8 cellular contexts compared by ENCODE assay signal in genomic region chr1:112956503-112957132, GRCh38. TPM values are rescaled to one million over a fixed set of nuclear protein-coding genes. Genes with fewer than 3 reads are reported as not detected.
DNase-seq lines count a peak whose midpoint lies in the region; ATAC-seq and TF ChIP-seq lines count a peak whose summit lies in the region.

No MANE protein-coding gene starts in this region.

- H3K4me3 Mint-ChIP-seq in IgD-negative memory B cell: peak overlapping the region; percentile 66 to 100 (median 94)

- TF ChIP-seq EP300 in gastroesophageal sphincter (IDR thresholded peaks at IDR 0.05): no peak

- no peak overlapping the region for H3K4ac ChIP-seq in trophoblast cell (ENCODE audit: low read depth, low read length)

- H2BK120ac ChIP-seq in trophoblast cell (ENCODE audit: insufficient read depth, low read length, poor library complexity): no peak overlapping the region

- peak overlapping the region; percentile 93 for H3K4me3 ChIP-seq in AG09309 (ENCODE audit: control insufficient read depth, low read depth, low read length)
- peak overlapping the region; percentile 62 to 70 for H3K4me3 ChIP-seq in gastroesophageal sphincter
- H3K4me3 ChIP-seq in trophoblast cell (ENCODE audit: low read depth, low read length): peak overlapping the region; percentile 89
- peak overlapping the region; percentile 66 to 93 for H3K4me3 ChIP-seq in vagina

- H3K27me3 Mint-ChIP-seq in IgD-negative memory B cell: no peaks in the 10 kb centered on the region

- peak overlapping the region; percentile 32 to 97 (median 94) for H3K27ac Mint-ChIP-seq in IgD-negative memory B cell

- H3K4me1 ChIP-seq in gastroesophageal sphincter: peaks cover 0 to 66% (median 10%) of the 10 kb centered on the region in 3 donors
- H3K4me1 ChIP-seq in trophoblast cell (ENCODE audit: control insufficient read depth in 1 of 2, insufficient read depth in 2 of 2, low read length in 2 of 2): peaks cover 0 to 10% of the 10 kb centered on the region in 2 experiments
- H3K4me1 ChIP-seq in vagina: peaks cover 57% of the 10 kb centered on the region

- H3K4me1 Mint-ChIP-seq in IgD-negative memory B cell: peaks cover 28 to 38% (median 36%) of the 10 kb centered on the region in 3 donors

- H2AFZ ChIP-seq in trophoblast cell (ENCODE audit: insufficient read depth, low read length, poor library complexity): peak overlapping the region; percentile 27

- peak overlapping the region; percentile 50 for H4K8ac ChIP-seq in trophoblast cell (ENCODE audit: low read depth, low read length)

- intact Hi-C loops in vagina (cut with DNase I): loop anchor here (10.0 kb wide), 1 partner anchor 72 kb away; no protein-coding TSS in a partner anchor

- ATAC-seq in GM19467 (IDR thresholded peaks at IDR 0.05; ENCODE audit: unreplicated experiment) (peak; percentile 11), gastroesophageal sphincter (peak; percentile 10)

- H3K36me3 ChIP-seq in gastroesophageal sphincter (peaks cover 0 to 8% of the 10 kb centered on the region in 2 donors), trophoblast cell (ENCODE audit: control insufficient read depth in 1 of 2, insufficient read depth in 2 of 2, low read length in 2 of 2) (no peaks in the 10 kb centered on the region), vagina (no peaks in the 10 kb centered on the region)

- H3K9ac ChIP-seq in trophoblast cell (ENCODE audit: low read length): peak overlapping the region; percentile 90

- H2AK5ac ChIP-seq in trophoblast cell (ENCODE audit: low read length): no peak overlapping the region

- H3K27me3 ChIP-seq in gastroesophageal sphincter (no peaks in the 10 kb centered on the region), trophoblast cell (ENCODE audit: insufficient read depth, low read length) (no peaks in the 10 kb centered on the region), vagina (no peaks in the 10 kb centered on the region)

- peaks cover 10% of the 10 kb centered on the region for H3K79me1 ChIP-seq in trophoblast cell (ENCODE audit: low read length)

- TF ChIP-seq CTCF in AG09309 (IDR thresholded peaks at IDR 0.05; ENCODE audit: control insufficient read depth, insufficient read depth, low read depth, low read length, missing control alignments): no peak
- no peak for TF ChIP-seq CTCF in gastroesophageal sphincter (IDR thresholded peaks at IDR 0.05)
- TF ChIP-seq CTCF in vagina (IDR thresholded peaks at IDR 0.05): no peak

- peak overlapping the region; percentile 3 for H3K14ac ChIP-seq in trophoblast cell (ENCODE audit: low read length)

- 1 to 2% methylated on average over 9 to 11 of the region's 41 CpGs for WGBS in gastroesophageal sphincter (ENCODE audit: low coverage in 1 of 2), 2 donors
- WGBS in trophoblast cell (ENCODE audit: extremely low coverage, insufficient coverage, insufficient read length): no CpG with 5 or more reads among the region's 41 CpGs

- TF ChIP-seq POLR2A in gastroesophageal sphincter (IDR thresholded peaks at IDR 0.05) (no peak), vagina (IDR thresholded peaks at IDR 0.05) (no peak)

- peak overlapping the region; percentile 45 for H4K12ac ChIP-seq in trophoblast cell (ENCODE audit: low read depth, low read length)

- H3K9me3 ChIP-seq in gastroesophageal sphincter (no peaks in the 10 kb centered on the region), trophoblast cell (ENCODE audit: insufficient read depth, low read depth, low read length) (no peaks in the 10 kb centered on the region), vagina (no peaks in the 10 kb centered on the region)

- peak overlapping the region; percentile 98 for H3K4me2 ChIP-seq in trophoblast cell (ENCODE audit: low read length)

- H2BK5ac ChIP-seq in trophoblast cell (ENCODE audit: low read depth, low read length, poor library complexity): peak overlapping the region; percentile 13

- H3K36me3 Mint-ChIP-seq in IgD-negative memory B cell: peaks cover 3% of the 10 kb centered on the region

- H3K9me3 Mint-ChIP-seq in IgD-negative memory B cell: no peaks in the 10 kb centered on the region

- no peak for DNase-seq in AG09309 (ENCODE audit: low read depth)
- peak; percentile 73 to 74 for DNase-seq in activated T-cell treated with anti-CD3 and anti-CD28 coated beads, Interleukin-2, amount 50 U/mL, for 48 hours
- DNase-seq in trophoblast cell: peak; percentile 96 to 97
- DNase-seq in vagina (ENCODE audit: extremely low spot score in 2 of 2): peak in 1 of 2 donors; percentile 89
- DNase-seq in ureter (ENCODE audit: low spot score): no peak

- H3K27ac ChIP-seq in gastroesophageal sphincter (peak overlapping the region; percentile 78 to 97 (median 93)), trophoblast cell (ENCODE audit: low read depth, low read length) (peak overlapping the region; percentile 56), vagina (peak overlapping the region; percentile 92)

- H3K23ac ChIP-seq in trophoblast cell (ENCODE audit: low read length): no peak overlapping the region

- peak overlapping the region; percentile 10 for H3K18ac ChIP-seq in trophoblast cell (ENCODE audit: low read length)

- H3K79me2 ChIP-seq in trophoblast cell (ENCODE audit: control insufficient read depth, insufficient read depth, low read length, poor library complexity): peaks cover 11% of the 10 kb centered on the region

- no peak overlapping the region for H2BK12ac ChIP-seq in trophoblast cell (ENCODE audit: low read length)

- peak overlapping the region; percentile 60 for H4K91ac ChIP-seq in trophoblast cell (ENCODE audit: low read depth, low read length)

RNA-seq across cellular contexts. Expression of gene SLC16A1, which starts 0.6 kb away (rescaled TPM):
- 7.5 TPM for polyA plus RNA-seq in IgD-negative memory B cell
- total RNA-seq in gastroesophageal sphincter: 10 to 100 TPM; 27.9 to 46.5 (median 36.9) TPM
- 142 and 143 TPM in 2 replicates for polyA plus RNA-seq in trophoblast cell (2013)
- 12.8 TPM for total RNA-seq in vagina
- 9.0 TPM for total RNA-seq in ureter

Comparison
In these comparisons a context has a peak if more than half of its experiments do, and no peak if none do; other contexts are left out.
1. DNase-seq: peak in activated T-cell treated with anti-CD3 and anti-CD28 coated beads, Interleukin-2, amount 50 U/mL, for 48 hours (2 of 2) and trophoblast cell (2 of 2); none in AG09309 (single experiment) and ureter (single experiment).
2. Peak in every context shown above with its lines, with median percentiles within 50 percentile points of each other: H3K4me3 ChIP-seq and H3K27ac ChIP-seq.